Comparison of ENCODE assay signal across 8 cellular contexts in the genomic region with DNA sequence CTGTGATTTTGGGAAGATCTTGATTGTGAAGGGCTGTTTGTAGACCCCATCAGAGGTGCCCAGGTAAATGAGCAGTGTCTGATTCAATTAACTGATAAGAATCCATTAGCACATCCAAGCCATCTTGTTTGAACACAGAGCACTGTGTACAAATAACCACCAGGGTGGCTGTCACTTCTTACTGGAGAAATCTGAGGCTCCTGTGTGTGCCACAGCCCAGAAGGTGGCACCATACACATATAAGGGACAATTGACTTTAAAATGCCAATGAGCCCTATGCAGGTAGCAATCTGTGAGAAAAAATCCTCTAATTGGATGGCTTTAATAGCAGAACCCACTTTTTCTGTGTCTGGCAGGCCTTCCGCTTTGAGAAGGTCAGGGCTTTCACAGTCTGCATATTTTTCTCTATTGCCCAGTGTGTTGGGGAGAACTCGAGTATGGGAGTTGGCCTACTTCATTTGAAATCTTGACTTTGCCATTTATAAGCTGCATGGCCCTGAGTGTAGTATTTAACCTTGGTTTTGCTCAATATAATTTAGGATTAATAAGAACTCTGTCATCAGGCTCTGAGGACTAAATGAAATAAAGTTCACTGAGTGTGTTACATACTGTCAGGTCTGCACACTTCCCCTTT.
DNase-seq lines count a peak whose midpoint lies in the region; ATAC-seq, FAIRE-seq and TF ChIP-seq lines count a peak whose summit lies in the region.

No MANE protein-coding gene starts in this region.

- CTCF ChIA-PET in activated CD8-positive, alpha-beta T cell treated with anti-CD3 and anti-CD28 coated beads for 36 hours (lab: Charles Lee), result no interaction called here
- CTCF ChIA-PET in activated CD8-positive, alpha-beta T cell treated with anti-CD3 and anti-CD28 coated beads, Interleukin-2, amount 10 ng/mL, durations not matched to agents 7 days and 5 days (lab: Charles Lee), result no interaction called here

- no peak for TF ChIP-seq CTCF in activated CD8-positive, alpha-beta T cell treated with anti-CD3 and anti-CD28 coated beads for 36 hours (IDR thresholded peaks at IDR 0.05)
- TF ChIP-seq CTCF in dorsolateral prefrontal cortex (IDR thresholded peaks at IDR 0.05 in 54 of 56, conservative IDR thresholded peaks at IDR 0.05 in 2 of 56; ENCODE audit: low read depth in 1 of 56, partially characterized antibody in 56 of 56), result peak in 49 of 56 donors; percentile 15 to 59 (median 40)

- H3K27ac Mint-ChIP-seq in activated CD8-positive, alpha-beta T cell treated with anti-CD3 and anti-CD28 coated beads for 36 hours, result no peak overlapping the region
- H3K27ac Mint-ChIP-seq in activated CD8-positive, alpha-beta T cell treated with anti-CD3 and anti-CD28 coated beads, Interleukin-2, amount 10 ng/mL, durations not matched to agents 7 days and 5 days, result no peak overlapping the region

- H3K36me3 Mint-ChIP-seq in activated CD8-positive, alpha-beta T cell treated with anti-CD3 and anti-CD28 coated beads for 36 hours (ENCODE audit: low read depth), result no peaks in the 10 kb centered on the region
- H3K36me3 Mint-ChIP-seq in activated CD8-positive, alpha-beta T cell treated with anti-CD3 and anti-CD28 coated beads, Interleukin-2, amount 10 ng/mL, durations not matched to agents 7 days and 5 days (ENCODE audit: low read depth), result no peaks in the 10 kb centered on the region

- H3K27ac ChIP-seq in dorsolateral prefrontal cortex, result no peak overlapping the region

- intact Hi-C loops in activated CD8-positive, alpha-beta T cell treated with anti-CD3 and anti-CD28 coated beads for 36 hours (cut with micrococcal nuclease), result no loop called here
- intact Hi-C loops in dorsolateral prefrontal cortex (cut with DNase I), result no loop called here

- no peaks in the 10 kb centered on the region for H3K4me1 Mint-ChIP-seq in activated CD8-positive, alpha-beta T cell treated with anti-CD3 and anti-CD28 coated beads for 36 hours (ENCODE audit: low read depth)
- H3K4me1 Mint-ChIP-seq in activated CD8-positive, alpha-beta T cell treated with anti-CD3 and anti-CD28 coated beads, Interleukin-2, amount 10 ng/mL, durations not matched to agents 7 days and 5 days (ENCODE audit: low read depth), result no peaks in the 10 kb centered on the region

- peaks cover 0 to 4% (median 0%) of the 10 kb centered on the region in 45 donors for H3K27me3 ChIP-seq in dorsolateral prefrontal cortex

- H3K4me3 Mint-ChIP-seq in activated CD8-positive, alpha-beta T cell treated with anti-CD3 and anti-CD28 coated beads for 36 hours, result no peak overlapping the region
- no peak overlapping the region for H3K4me3 Mint-ChIP-seq in activated CD8-positive, alpha-beta T cell treated with anti-CD3 and anti-CD28 coated beads, Interleukin-2, amount 10 ng/mL, durations not matched to agents 7 days and 5 days

- ATAC-seq in activated CD8-positive, alpha-beta T cell treated with anti-CD3 and anti-CD28 coated beads for 36 hours, result no peak
- no peak for ATAC-seq in activated CD8-positive, alpha-beta T cell treated with anti-CD3 and anti-CD28 coated beads, Interleukin-2, amount 10 ng/mL, durations not matched to agents 7 days and 5 days

- no peaks in the 10 kb centered on the region for H3K27me3 Mint-ChIP-seq in activated CD8-positive, alpha-beta T cell treated with anti-CD3 and anti-CD28 coated beads for 36 hours
- no peaks in the 10 kb centered on the region for H3K27me3 Mint-ChIP-seq in activated CD8-positive, alpha-beta T cell treated with anti-CD3 and anti-CD28 coated beads, Interleukin-2, amount 10 ng/mL, durations not matched to agents 7 days and 5 days (ENCODE audit: low read depth)

- no peak for FAIRE-seq in urothelium cell line (lab: Jason Lieb, UNC)

- H3K9me3 Mint-ChIP-seq in activated CD8-positive, alpha-beta T cell treated with anti-CD3 and anti-CD28 coated beads for 36 hours, result no peaks in the 10 kb centered on the region
- H3K9me3 Mint-ChIP-seq in activated CD8-positive, alpha-beta T cell treated with anti-CD3 and anti-CD28 coated beads, Interleukin-2, amount 10 ng/mL, durations not matched to agents 7 days and 5 days (ENCODE audit: insufficient read depth), result no peaks in the 10 kb centered on the region

- no peak overlapping the region for H3K4me3 ChIP-seq in dorsolateral prefrontal cortex

- peak; percentile 7 for DNase-seq in activated CD8-positive, alpha-beta T cell treated with anti-CD3 and anti-CD28 coated beads for 36 hours
- no peak for DNase-seq in activated CD8-positive, alpha-beta T cell treated with anti-CD3 and anti-CD28 coated beads, Interleukin-2, amount 10 ng/mL, durations not matched to agents 7 days and 5 days
- DNase-seq in MV-4-11 (lab: John Stamatoyannopoulos, UW) (peak; percentile 16), dorsolateral prefrontal cortex (peak in 4 of 10 donors; percentile 15 to 55 (median 45)), urothelium cell line (ENCODE audit: low spot score) (peak; percentile 36), CD1c-positive myeloid dendritic cell (ENCODE audit: extremely low spot score) (no peak), GOT3 (lab: John Stamatoyannopoulos, UW) (no peak)
- no peak for DNase-seq in activated CD8-positive, alpha-beta memory T cell treated with anti-CD3 and anti-CD28 coated beads, Interleukin-2, amount 50 U/mL, for 4 hours

- POLR2A ChIA-PET in activated CD8-positive, alpha-beta T cell treated with anti-CD3 and anti-CD28 coated beads for 36 hours (lab: Charles Lee), result no interaction called here
- POLR2A ChIA-PET in activated CD8-positive, alpha-beta T cell treated with anti-CD3 and anti-CD28 coated beads, Interleukin-2, amount 10 ng/mL, durations not matched to agents 7 days and 5 days (lab: Charles Lee), result no interaction called here

Comparison
In these comparisons a context has a peak if more than half of its experiments do, and no peak if none do; other contexts are left out.
1. DNase-seq: peak in activated CD8-positive, alpha-beta T cell treated with anti-CD3 and anti-CD28 coated beads for 36 hours (single experiment), MV-4-11 (single experiment) and urothelium cell line (single experiment); none in activated CD8-positive, alpha-beta T cell treated with anti-CD3 and anti-CD28 coated beads, Interleukin-2, amount 10 ng/mL, durations not matched to agents 7 days and 5 days (single experiment), CD1c-positive myeloid dendritic cell (single experiment), GOT3 (single experiment) and activated CD8-positive, alpha-beta memory T cell treated with anti-CD3 and anti-CD28 coated beads, Interleukin-2, amount 50 U/mL, for 4 hours (single experiment).